ENCODE assay signal across 1 cellular context in genomic region chr2:158664987-158665386, GRCh38.
TF ChIP-seq lines count a peak whose summit lies in the region.

No MANE protein-coding gene starts in this region.

TF ChIP-seq in IMR-90, 13 proteins besides CTCF, POLR2A, EP300 and RAD21 (continued from another document):
- TF ChIP-seq, protein P1, sequence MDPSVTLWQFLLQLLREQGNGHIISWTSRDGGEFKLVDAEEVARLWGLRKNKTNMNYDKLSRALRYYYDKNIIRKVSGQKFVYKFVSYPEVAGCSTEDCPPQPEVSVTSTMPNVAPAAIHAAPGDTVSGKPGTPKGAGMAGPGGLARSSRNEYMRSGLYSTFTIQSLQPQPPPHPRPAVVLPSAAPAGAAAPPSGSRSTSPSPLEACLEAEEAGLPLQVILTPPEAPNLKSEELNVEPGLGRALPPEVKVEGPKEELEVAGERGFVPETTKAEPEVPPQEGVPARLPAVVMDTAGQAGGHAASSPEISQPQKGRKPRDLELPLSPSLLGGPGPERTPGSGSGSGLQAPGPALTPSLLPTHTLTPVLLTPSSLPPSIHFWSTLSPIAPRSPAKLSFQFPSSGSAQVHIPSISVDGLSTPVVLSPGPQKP (IDR thresholded peaks at IDR 0.05; ENCODE audit: borderline replicate concordance, low read depth, low read length), result no peak
- no peak for TF ChIP-seq RFX5 (IDR thresholded peaks at IDR 0.05; ENCODE audit: low read depth, low read length)
- TF ChIP-seq SMC3 (IDR thresholded peaks at IDR 0.05; ENCODE audit: low read depth, low read length), result no peak
- TF ChIP-seq, protein P2, sequence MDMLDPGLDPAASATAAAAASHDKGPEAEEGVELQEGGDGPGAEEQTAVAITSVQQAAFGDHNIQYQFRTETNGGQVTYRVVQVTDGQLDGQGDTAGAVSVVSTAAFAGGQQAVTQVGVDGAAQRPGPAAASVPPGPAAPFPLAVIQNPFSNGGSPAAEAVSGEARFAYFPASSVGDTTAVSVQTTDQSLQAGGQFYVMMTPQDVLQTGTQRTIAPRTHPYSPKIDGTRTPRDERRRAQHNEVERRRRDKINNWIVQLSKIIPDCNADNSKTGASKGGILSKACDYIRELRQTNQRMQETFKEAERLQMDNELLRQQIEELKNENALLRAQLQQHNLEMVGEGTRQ (IDR thresholded peaks at IDR 0.05; ENCODE audit: low read depth, low read length), result no peak
- TF ChIP-seq CHD1 (IDR thresholded peaks at IDR 0.05; ENCODE audit: low read depth, low read length), result no peak
- no peak for TF ChIP-seq RCOR1 (IDR thresholded peaks at IDR 0.05; ENCODE audit: insufficient replicate concordance, low read length)
